Comparison of ENCODE assay signal across 14 cellular contexts in the genomic region with DNA sequence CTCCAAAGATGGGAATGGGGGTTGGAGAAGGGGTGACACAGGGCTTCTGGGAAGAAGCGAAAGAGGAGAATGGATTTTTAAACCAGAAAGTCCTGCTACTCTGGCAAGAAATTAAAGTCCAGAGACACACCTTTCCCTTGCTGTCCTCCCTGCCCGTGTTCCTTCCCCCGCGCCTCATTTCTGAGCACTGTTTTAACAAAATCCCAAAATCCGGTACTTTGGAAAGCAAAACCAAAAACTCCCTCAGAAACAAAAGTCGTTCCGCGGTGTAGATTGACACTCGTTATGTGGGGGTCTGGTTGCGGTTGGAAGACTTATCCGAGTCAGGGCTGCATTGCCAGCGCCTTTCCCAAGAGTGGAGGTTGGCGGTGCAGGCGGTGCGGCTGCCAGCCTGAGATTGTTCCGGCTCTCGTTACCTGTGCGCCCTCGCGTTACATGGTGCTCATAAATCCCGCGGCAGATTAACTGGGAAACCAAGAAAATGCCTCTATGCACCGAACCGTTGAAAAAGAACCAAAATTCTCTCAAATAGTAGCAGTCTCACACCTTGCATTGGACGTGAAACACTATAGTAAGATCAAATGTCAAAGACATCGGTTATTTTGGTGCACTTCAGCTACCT.
DNase-seq lines count a peak whose midpoint lies in the region; ATAC-seq and TF ChIP-seq lines count a peak whose summit lies in the region.
"Had no signal": no experiment of that assay in that cellular context is flagged by ENCODE, and none has a peak within 500 bp of the region (broad histone marks: within the 10 kb centered on the region; RNA-seq: fewer than 3 reads in every experiment).

No MANE protein-coding gene starts in this region.

- no peaks in the 10 kb centered on the region for H3K9me3 ChIP-seq in RWPE2 (ENCODE audit: severe bottlenecking)
- H3K9me3 ChIP-seq in CD4-positive, alpha-beta memory T cell (ENCODE audit: control insufficient read depth in 1 of 2, low read length in 2 of 2) = no peaks in the 10 kb centered on the region
- H3K9me3 ChIP-seq: neutrophil, SK-N-SH had no signal

- peaks cover 6% of the 10 kb centered on the region for H3K36me3 Mint-ChIP-seq in Calu3 (ENCODE audit: insufficient read depth, unreplicated experiment)
- H3K36me3 Mint-ChIP-seq in glutamatergic neuron (ENCODE audit: unreplicated experiment) = no peaks in the 10 kb centered on the region
- peaks cover 9% of the 10 kb centered on the region for H3K36me3 Mint-ChIP-seq in osteocyte (ENCODE audit: unreplicated experiment)
- H3K36me3 Mint-ChIP-seq in CD4-positive, alpha-beta memory T cell = no peaks in the 10 kb centered on the region

- ATAC-seq in RWPE2 (ENCODE audit: low read depth) (peak; percentile 66), GM21526 (IDR thresholded peaks at IDR 0.05; ENCODE audit: low FRiP score, unreplicated experiment) (no peak), HG02981 (IDR thresholded peaks at IDR 0.05; ENCODE audit: unreplicated experiment) (no peak), HG03039 (IDR thresholded peaks at IDR 0.05; ENCODE audit: unreplicated experiment) (no peak)
- ATAC-seq: HCT116 had no signal

- H3K27me3 Mint-ChIP-seq in Calu3 (ENCODE audit: unreplicated experiment) (no peaks in the 10 kb centered on the region), glutamatergic neuron (ENCODE audit: unreplicated experiment) (peaks cover 42% of the 10 kb centered on the region), osteocyte (ENCODE audit: unreplicated experiment) (peaks cover 97% of the 10 kb centered on the region)
- peaks cover 63 to 81% of the 10 kb centered on the region in 2 donors for H3K27me3 Mint-ChIP-seq in CD4-positive, alpha-beta memory T cell

- peaks cover 80% of the 10 kb centered on the region for H3K27me3 ChIP-seq in RWPE2 (ENCODE audit: insufficient read depth, poor library complexity, severe bottlenecking)
- peaks cover 51% of the 10 kb centered on the region for H3K27me3 ChIP-seq in CD4-positive, alpha-beta memory T cell (ENCODE audit: insufficient read depth, low read length)

- DNase-seq in Calu3 (peak; percentile 11), RWPE2 (ENCODE audit: low spot score) (no peak), glutamatergic neuron (peak; percentile 22), osteocyte (ENCODE audit: extremely low spot score, unreplicated experiment) (no peak)
- DNase-seq in CD4-positive, alpha-beta memory T cell = no peak
- DNase-seq: activated CD4-positive, alpha-beta memory T cell treated with anti-CD3 and anti-CD28 coated beads, Interleukin-2, amount 10 ng/mL, durations not matched to agents 7 days and 5 days; amniotic stem cell; NCI-H2171 treated with DMSO at 0.1 percent for 48 hours; SK-N-SH had no signal

- CTCF ChIA-PET in Calu3 (lab: Charles Lee) = no interaction called here
- CTCF ChIA-PET in CD4-positive, alpha-beta memory T cell (lab: Charles Lee; ENCODE audit: partially characterized antibody) = interaction anchor here (1.0 kb wide), 1 partner anchor 19 kb away, joined by 5 read pairs; no protein-coding TSS in a partner anchor

- intact Hi-C loops in Calu3 (cut with micrococcal nuclease; ENCODE audit: unreplicated experiment) = loop anchor here (1.0 kb wide), 1 partner anchor 252 kb away; no protein-coding TSS in a partner anchor
- intact Hi-C loops in CD4-positive, alpha-beta memory T cell (cut with micrococcal nuclease) = loop anchor here (5.0 kb wide), 1 partner anchor 1470 kb away; no protein-coding TSS in a partner anchor

- TF ChIP-seq CTCF in Calu3 (IDR thresholded peaks at IDR 0.05; ENCODE audit: unreplicated experiment) (no peak), RWPE2 (IDR thresholded peaks at IDR 0.05; ENCODE audit: poor library complexity, severe bottlenecking) (no peak), glutamatergic neuron (IDR thresholded peaks at IDR 0.05; ENCODE audit: partially characterized antibody, unreplicated experiment) (no peak), osteocyte (IDR thresholded peaks at IDR 0.05) (no peak)

- POLR2A ChIA-PET in CD4-positive, alpha-beta memory T cell (lab: Charles Lee; ENCODE audit: partially characterized antibody) = no interaction called here

- no peaks in the 10 kb centered on the region for H3K36me3 ChIP-seq in RWPE2 (ENCODE audit: low read depth)
- H3K36me3 ChIP-seq in CD4-positive, alpha-beta memory T cell (ENCODE audit: insufficient read depth, low read length) = no peaks in the 10 kb centered on the region
- H3K36me3 ChIP-seq: neutrophil had no signal

- no peaks in the 10 kb centered on the region for H3K4me1 ChIP-seq in RWPE2 (ENCODE audit: insufficient read depth, poor library complexity, severe bottlenecking)
- peaks cover 4% of the 10 kb centered on the region for H3K4me1 ChIP-seq in CD4-positive, alpha-beta memory T cell (ENCODE audit: insufficient read depth, low read length)

- BruUV-seq in Calu3 (replicated peaks; lab: Mats Ljungman, UMichigan) = no TSS peak

- H3K9me3 Mint-ChIP-seq in Calu3 (ENCODE audit: low read depth, unreplicated experiment) (no peaks in the 10 kb centered on the region), glutamatergic neuron (ENCODE audit: unreplicated experiment) (peaks cover 33% of the 10 kb centered on the region), osteocyte (ENCODE audit: unreplicated experiment) (no peaks in the 10 kb centered on the region)
- H3K9me3 Mint-ChIP-seq in CD4-positive, alpha-beta memory T cell = peaks cover 0 to 29% (median 12%) of the 10 kb centered on the region in 8 donors
- H3K9me3 Mint-ChIP-seq: activated CD4-positive, alpha-beta memory T cell treated with anti-CD3 and anti-CD28 coated beads, Interleukin-2, amount 10 ng/mL, durations not matched to agents 7 days and 5 days had no signal

- H3K27ac ChIP-seq in RWPE2 (ENCODE audit: poor library complexity, severe bottlenecking) = no peak overlapping the region
- H3K27ac ChIP-seq in CD4-positive, alpha-beta memory T cell (ENCODE audit: low read depth, low read length) = no peak overlapping the region
- H3K27ac ChIP-seq: neutrophil had no signal

- H3K4me3 Mint-ChIP-seq in Calu3 (ENCODE audit: low read depth, unreplicated experiment) (peak overlapping the region; percentile 55), glutamatergic neuron (ENCODE audit: unreplicated experiment) (no peak overlapping the region), osteocyte (ENCODE audit: unreplicated experiment) (peak overlapping the region; percentile 38)
- H3K4me3 Mint-ChIP-seq in CD4-positive, alpha-beta memory T cell = peak overlapping the region in 2 of 8 donors; percentile 4 to 61
- H3K4me3 Mint-ChIP-seq: activated CD4-positive, alpha-beta memory T cell treated with anti-CD3 and anti-CD28 coated beads, Interleukin-2, amount 10 ng/mL, durations not matched to agents 7 days and 5 days had no signal

- peaks cover 7% of the 10 kb centered on the region for H3K4me1 Mint-ChIP-seq in Calu3 (ENCODE audit: low read depth, unreplicated experiment)
- H3K4me1 Mint-ChIP-seq in glutamatergic neuron (ENCODE audit: low read depth, unreplicated experiment) = peaks cover 11% of the 10 kb centered on the region
- peaks cover 62% of the 10 kb centered on the region for H3K4me1 Mint-ChIP-seq in osteocyte (ENCODE audit: unreplicated experiment)
- peaks cover 12 to 26% (median 13%) of the 10 kb centered on the region in 4 donors for H3K4me1 Mint-ChIP-seq in CD4-positive, alpha-beta memory T cell

- no peak overlapping the region for H3K4me3 ChIP-seq in RWPE2 (ENCODE audit: severe bottlenecking)
- H3K4me3 ChIP-seq in CD4-positive, alpha-beta memory T cell (ENCODE audit: low read length in 2 of 2) = no peak overlapping the region

- H3K27ac Mint-ChIP-seq in Calu3 (ENCODE audit: unreplicated experiment) (no peak overlapping the region), glutamatergic neuron (ENCODE audit: unreplicated experiment) (no peak overlapping the region), osteocyte (ENCODE audit: unreplicated experiment) (no peak overlapping the region)
- no peak overlapping the region for H3K27ac Mint-ChIP-seq in CD4-positive, alpha-beta memory T cell
- H3K27ac Mint-ChIP-seq: activated CD4-positive, alpha-beta memory T cell treated with anti-CD3 and anti-CD28 coated beads, Interleukin-2, amount 10 ng/mL, durations not matched to agents 7 days and 5 days had no signal

Comparison
In these comparisons a context has a peak if more than half of its experiments do, and no peak if none do; other contexts are left out.
1. DNase-seq: peak in Calu3 (single experiment) and glutamatergic neuron (single experiment); none in RWPE2 (single experiment), osteocyte (single experiment) and CD4-positive, alpha-beta memory T cell (0 of 5).